Comparison of ENCODE assay signal across 31 cellular contexts in the genomic region with DNA sequence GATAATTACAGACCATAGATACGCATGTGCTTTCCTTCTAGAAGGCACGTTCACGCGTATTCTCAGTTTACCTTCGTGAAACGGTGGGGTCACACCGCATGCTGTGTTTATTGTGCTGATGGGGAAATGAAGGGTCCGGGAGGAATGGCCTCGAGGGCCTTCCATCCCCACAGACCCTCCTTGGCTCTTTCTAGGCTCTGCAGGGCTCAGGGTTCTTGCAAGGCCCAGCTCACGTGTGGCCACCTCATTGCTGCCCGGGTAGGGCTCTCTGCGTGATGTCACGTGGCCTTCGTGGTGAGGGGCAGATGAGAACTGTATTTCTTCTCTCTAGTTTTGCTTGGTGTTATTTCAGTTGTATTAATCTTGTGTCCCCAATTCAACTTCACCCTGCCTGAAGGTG.
"Had no signal": no experiment of that assay in that cellular context is flagged by ENCODE, and none has a peak within 500 bp of the region (broad histone marks: within the 10 kb centered on the region; RNA-seq: fewer than 3 reads in every experiment).

No MANE protein-coding gene starts in this region.

- FAIRE-seq: colon had no signal

- H3K27ac ChIP-seq: adrenal gland, body of pancreas, foreskin keratinocyte, gastrocnemius medialis, heart right ventricle, WERI-Rb-1 had no signal

- H3K9me3 ChIP-seq: adrenal gland, body of pancreas, gastrocnemius medialis, heart right ventricle had no signal

- H3K9me3 Mint-ChIP-seq: activated B cell treated with CpG ODN at 0.5 μM for 24 hours; activated CD4-positive, alpha-beta memory T cell treated with anti-CD3 and anti-CD28 coated beads, Interleukin-2, amount 10 ng/mL, durations not matched to agents 7 days and 5 days; activated naive CD8-positive, alpha-beta T cell treated with anti-CD3 and anti-CD28 coated beads, Interleukin-2, amount 50 U/mL, for 24 hours; activated T-cell treated with anti-CD3 and anti-CD28 coated beads, Interleukin-2, amount 50 U/mL, for 4 hours; activated T-helper 17 cell treated with anti-CD3 and anti-CD28 coated beads, Interleukin-2, amount 50 U/mL, for 72 hours; T-helper 2 cell treated with Interferon-gamma antibody and Interleukin-4, amounts not matched to agents 5 μg/mL and 100 μg/mL, for 36 hours had no signal

- DNase-seq: activated B cell treated with CpG ODN at 0.5 μM for 24 hours; activated CD4-positive, alpha-beta memory T cell treated with anti-CD3 and anti-CD28 coated beads, Interleukin-2, amount 10 ng/mL, durations not matched to agents 7 days and 5 days; activated CD4-positive, alpha-beta T cell treated with anti-CD3 and anti-CD28 coated beads for 48 hours; activated CD4-positive, alpha-beta T cell treated with anti-CD3 and anti-CD28 coated beads, Interleukin-2, amount 50 U/mL, for 4 hours; activated effector memory CD4-positive, alpha-beta T cell treated with Interleukin-2 at 50 U/mL for 16 hours; activated gamma-delta T cell treated with Interleukin-2 at 50 U/mL for 16 hours; activated naive CD4-positive, alpha-beta T cell treated with anti-CD3 and anti-CD28 coated beads, Interleukin-2, amount 50 U/mL, for 16 hours; activated naive CD4-positive, alpha-beta T cell treated with Interleukin-2 at 50 U/mL for 16 hours; activated naive CD8-positive, alpha-beta T cell treated with anti-CD3 and anti-CD28 coated beads, Interleukin-2, amount 50 U/mL, for 24 hours; activated T-cell treated with anti-CD3 and anti-CD28 coated beads, Interleukin-2, amount 50 U/mL, for 4 hours; adrenal gland; amygdala; aorta; body of pancreas; caudate nucleus; cortex of kidney; dermis blood vessel endothelial cell; effector CD4-positive, alpha-beta T cell; foreskin keratinocyte; gastrocnemius medialis; heart right ventricle; T-helper 1 cell; T-helper 17 cell; T1000; WERI-Rb-1 had no signal

- H3K27ac Mint-ChIP-seq: activated B cell treated with CpG ODN at 0.5 μM for 24 hours; activated CD4-positive, alpha-beta memory T cell treated with anti-CD3 and anti-CD28 coated beads, Interleukin-2, amount 10 ng/mL, durations not matched to agents 7 days and 5 days; activated naive CD8-positive, alpha-beta T cell; activated naive CD8-positive, alpha-beta T cell treated with anti-CD3 and anti-CD28 coated beads, Interleukin-2, amount 50 U/mL, for 24 hours; activated T-helper 17 cell treated with anti-CD3 and anti-CD28 coated beads, Interleukin-2, amount 50 U/mL, for 72 hours; T-helper 17 cell; T-helper 2 cell treated with Interferon-gamma antibody and Interleukin-4, amounts not matched to agents 5 μg/mL and 100 μg/mL, for 36 hours had no signal

- H3K36me3 ChIP-seq: adrenal gland, gastrocnemius medialis, heart right ventricle, WERI-Rb-1 had no signal

- H3K4me1 ChIP-seq: adrenal gland, body of pancreas, foreskin keratinocyte, gastrocnemius medialis, heart right ventricle had no signal

- ATAC-seq: activated CD4-positive, CD25-positive, alpha-beta regulatory T cell treated with anti-CD3 and anti-CD28 coated beads, Interleukin-2, amount 50 U/mL, for 24 hours; activated naive CD8-positive, alpha-beta T cell treated with anti-CD3 and anti-CD28 coated beads, Interleukin-2, amount 50 U/mL, for 24 hours; activated T-cell treated with anti-CD3 and anti-CD28 coated beads, Interleukin-2, amount 50 U/mL, for 4 hours; activated T-helper 17 cell treated with anti-CD3 and anti-CD28 coated beads, Interleukin-2, amount 50 U/mL, for 72 hours; body of pancreas; esophagus mucosa; foreskin keratinocyte; gastrocnemius medialis; heart right ventricle; T-helper 17 cell had no signal

- H3K4me3 ChIP-seq: adrenal gland, body of pancreas, gastrocnemius medialis, heart right ventricle had no signal

- H3K27me3 ChIP-seq: adrenal gland, body of pancreas, foreskin keratinocyte, gastrocnemius medialis had no signal

- H3K4me1 Mint-ChIP-seq: activated T-helper 17 cell treated with anti-CD3 and anti-CD28 coated beads, Interleukin-2, amount 50 U/mL, for 72 hours had no signal

- H3K36me3 Mint-ChIP-seq: activated naive CD8-positive, alpha-beta T cell had no signal

- H3K4me3 Mint-ChIP-seq: activated B cell treated with CpG ODN at 0.5 μM for 24 hours; activated CD4-positive, alpha-beta memory T cell treated with anti-CD3 and anti-CD28 coated beads, Interleukin-2, amount 10 ng/mL, durations not matched to agents 7 days and 5 days; activated naive CD8-positive, alpha-beta T cell; activated naive CD8-positive, alpha-beta T cell treated with anti-CD3 and anti-CD28 coated beads, Interleukin-2, amount 50 U/mL, for 24 hours; activated T-cell treated with anti-CD3 and anti-CD28 coated beads, Interleukin-2, amount 50 U/mL, for 4 hours; activated T-helper 17 cell treated with anti-CD3 and anti-CD28 coated beads, Interleukin-2, amount 50 U/mL, for 72 hours; T-helper 17 cell; T-helper 2 cell treated with Interferon-gamma antibody and Interleukin-4, amounts not matched to agents 5 μg/mL and 100 μg/mL, for 36 hours had no signal
